In the genomic region with DNA sequence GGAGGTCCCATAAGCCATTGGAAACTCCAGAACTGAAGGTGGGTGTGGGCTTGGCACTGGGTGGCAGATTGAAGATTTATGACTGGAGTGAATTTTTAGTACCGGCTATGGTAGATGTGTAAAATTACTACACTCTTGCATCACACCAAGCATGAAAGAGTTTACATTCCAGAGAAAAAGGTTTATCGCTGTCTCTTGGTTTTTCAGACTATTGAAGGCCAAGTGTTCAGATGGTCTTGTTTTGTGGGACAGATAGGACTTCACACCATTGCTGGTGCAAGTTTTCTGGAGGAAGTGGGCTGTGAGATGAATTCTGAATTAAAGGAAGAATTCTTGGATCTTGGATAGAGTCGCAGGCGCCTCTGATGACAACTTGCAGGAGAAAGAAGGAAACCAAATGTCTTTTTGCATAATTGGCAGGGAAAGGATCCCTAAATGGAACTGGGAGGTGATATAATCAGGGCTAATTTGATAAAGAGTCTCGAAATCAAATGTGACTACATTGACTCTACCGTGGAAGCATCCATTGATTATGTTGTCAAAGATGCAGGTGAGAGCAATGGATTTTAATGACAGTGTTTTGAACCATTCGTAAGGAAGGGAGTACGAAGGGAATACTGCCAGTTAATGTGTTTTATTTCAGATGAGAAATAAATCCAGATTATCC, we compare ENCODE assay signal across 1 cellular context.
TF ChIP-seq lines count a peak whose summit lies in the region.

No MANE protein-coding gene starts in this region.

TF ChIP-seq in IMR-90, 13 proteins besides CTCF, POLR2A, EP300 and RAD21:
- TF ChIP-seq, protein P1, sequence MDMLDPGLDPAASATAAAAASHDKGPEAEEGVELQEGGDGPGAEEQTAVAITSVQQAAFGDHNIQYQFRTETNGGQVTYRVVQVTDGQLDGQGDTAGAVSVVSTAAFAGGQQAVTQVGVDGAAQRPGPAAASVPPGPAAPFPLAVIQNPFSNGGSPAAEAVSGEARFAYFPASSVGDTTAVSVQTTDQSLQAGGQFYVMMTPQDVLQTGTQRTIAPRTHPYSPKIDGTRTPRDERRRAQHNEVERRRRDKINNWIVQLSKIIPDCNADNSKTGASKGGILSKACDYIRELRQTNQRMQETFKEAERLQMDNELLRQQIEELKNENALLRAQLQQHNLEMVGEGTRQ (IDR thresholded peaks at IDR 0.05; ENCODE audit: low read depth, low read length), result no peak
- TF ChIP-seq BHLHE40 (IDR thresholded peaks at IDR 0.05; ENCODE audit: low read depth, low read length) (no peak), FOS (IDR thresholded peaks at IDR 0.05; ENCODE audit: low read depth, low read length) (no peak), CHD1 (IDR thresholded peaks at IDR 0.05; ENCODE audit: low read depth, low read length) (no peak), MXI1 (IDR thresholded peaks at IDR 0.05; ENCODE audit: borderline replicate concordance, low read depth, low read length) (no peak), CEBPB (IDR thresholded peaks at IDR 0.05; ENCODE audit: low read depth, low read length) (peak; percentile 88), NFE2L2 (IDR thresholded peaks at IDR 0.05; ENCODE audit: low read depth, low read length) (no peak)
- TF ChIP-seq, protein P2, sequence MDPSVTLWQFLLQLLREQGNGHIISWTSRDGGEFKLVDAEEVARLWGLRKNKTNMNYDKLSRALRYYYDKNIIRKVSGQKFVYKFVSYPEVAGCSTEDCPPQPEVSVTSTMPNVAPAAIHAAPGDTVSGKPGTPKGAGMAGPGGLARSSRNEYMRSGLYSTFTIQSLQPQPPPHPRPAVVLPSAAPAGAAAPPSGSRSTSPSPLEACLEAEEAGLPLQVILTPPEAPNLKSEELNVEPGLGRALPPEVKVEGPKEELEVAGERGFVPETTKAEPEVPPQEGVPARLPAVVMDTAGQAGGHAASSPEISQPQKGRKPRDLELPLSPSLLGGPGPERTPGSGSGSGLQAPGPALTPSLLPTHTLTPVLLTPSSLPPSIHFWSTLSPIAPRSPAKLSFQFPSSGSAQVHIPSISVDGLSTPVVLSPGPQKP (IDR thresholded peaks at IDR 0.05; ENCODE audit: borderline replicate concordance, low read depth, low read length), result no peak
